ENCODE assay signal across 23 cellular contexts in genomic region chr11:10942621-10943020, GRCh38.
DNase-seq lines count a peak whose midpoint lies in the region; ATAC-seq, FAIRE-seq and TF ChIP-seq lines count a peak whose summit lies in the region.
"Had no signal": no experiment of that assay in that cellular context is flagged by ENCODE, and none has a peak within 500 bp of the region (broad histone marks: within the 10 kb centered on the region; RNA-seq: fewer than 3 reads in every experiment).

No MANE protein-coding gene starts in this region.

- no peak for TF ChIP-seq EP300 in K562 (IDR thresholded peaks at IDR 0.05; ENCODE audit: low read length)

- no peak for TF ChIP-seq POLR2A in K562 (conservative IDR thresholded peaks at IDR 0.05)

- no peaks in the 10 kb centered on the region for H3K4me1 ChIP-seq in HEK293 (ENCODE audit: control insufficient read depth, insufficient read depth, low read length)
- no peaks in the 10 kb centered on the region; a peak in 1 of 5 replicates for H3K4me1 ChIP-seq in K562 (replicated peaks in 1 of 2; ENCODE audit: control insufficient read depth in 2 of 2, insufficient read depth in 2 of 2, low read length in 2 of 2)
- H3K4me1 ChIP-seq in smooth muscle cell (ENCODE audit: low read depth), result no peaks in the 10 kb centered on the region

- H3K4me2 ChIP-seq in K562 (ENCODE audit: insufficient read depth, low read length) (no peak overlapping the region), smooth muscle cell (peak overlapping the region; percentile 6)
- H3K4me2 ChIP-seq: KMS-11 had no signal

- no peaks in the 10 kb centered on the region for H3K9me1 ChIP-seq in K562 (ENCODE audit: control insufficient read depth, insufficient read depth, low read length)

- no peaks in the 10 kb centered on the region for H3F3A ChIP-seq in smooth muscle cell (ENCODE audit: low read depth)

- no peaks in the 10 kb centered on the region for H3K79me2 ChIP-seq in K562 (ENCODE audit: control insufficient read depth, insufficient read depth, low read length)
- no peaks in the 10 kb centered on the region for H3K79me2 ChIP-seq in smooth muscle cell (ENCODE audit: low read depth)

- H3K4me3 ChIP-seq in HEK293 (ENCODE audit: low read depth, low read length), result no peak overlapping the region
- no peak overlapping the region for H3K4me3 ChIP-seq in K562
- no peak overlapping the region for H3K4me3 ChIP-seq in smooth muscle cell

- no peak overlapping the region for H3K27ac Mint-ChIP-seq in activated naive CD4-positive, alpha-beta T cell treated with anti-CD3 and anti-CD28 coated beads for 36 hours
- H3K27ac Mint-ChIP-seq: CD4-positive, CD25-positive, alpha-beta regulatory T cell had no signal

- no peaks in the 10 kb centered on the region for H4K20me1 ChIP-seq in K562 (replicated peaks; ENCODE audit: control insufficient read depth, insufficient read depth, low read length)
- H4K20me1 ChIP-seq in smooth muscle cell (ENCODE audit: low read depth), result no peaks in the 10 kb centered on the region

- no peaks in the 10 kb centered on the region for H3K27me3 ChIP-seq in K562 (ENCODE audit: control insufficient read depth in 2 of 2, insufficient read depth in 2 of 2, low read length in 2 of 2)
- H3K27me3 ChIP-seq in smooth muscle cell (ENCODE audit: low read depth), result no peaks in the 10 kb centered on the region

- H3K9me3 ChIP-seq in HEK293 (ENCODE audit: control insufficient read depth, insufficient read depth, low read depth, low read length), result no peaks in the 10 kb centered on the region
- H3K9me3 ChIP-seq in K562 (replicated peaks; ENCODE audit: control insufficient read depth, insufficient read depth, low read depth, low read length), result no peaks in the 10 kb centered on the region
- H3K9me3 ChIP-seq in smooth muscle cell (replicated peaks; ENCODE audit: low read depth), result no peaks in the 10 kb centered on the region

- H3K4me1 Mint-ChIP-seq in activated naive CD4-positive, alpha-beta T cell treated with anti-CD3 and anti-CD28 coated beads for 36 hours (ENCODE audit: low read depth), result peaks cover 3% of the 10 kb centered on the region
- H3K4me1 Mint-ChIP-seq: CD4-positive, CD25-positive, alpha-beta regulatory T cell had no signal

- no peak for TF ChIP-seq RAD21 in K562 (CRISPR knock-in tag; conservative IDR thresholded peaks at IDR 0.05 in 1 of 2, IDR thresholded peaks at IDR 0.05 in 1 of 2)

- H3K36me3 ChIP-seq in HEK293 (ENCODE audit: control insufficient read depth in 2 of 2, insufficient read depth in 1 of 2, low read length in 2 of 2) (no peaks in the 10 kb centered on the region), K562 (ENCODE audit: control insufficient read depth, insufficient read depth, low read length) (no peaks in the 10 kb centered on the region), smooth muscle cell (ENCODE audit: low read depth) (no peaks in the 10 kb centered on the region)

- TF ChIP-seq CTCF in HEK293 (tag by site-specific recombination; IDR thresholded peaks at IDR 0.05) (no peak), K562 (IDR thresholded peaks at IDR 0.05 in 2 of 3, conservative IDR thresholded peaks at IDR 0.05 in 1 of 3; ENCODE audit: insufficient read depth in 2 of 3, low read depth in 1 of 3, low read length in 3 of 3) (no peak), smooth muscle cell (IDR thresholded peaks at IDR 0.05; ENCODE audit: borderline replicate concordance, insufficient read depth, poor library complexity, severe bottlenecking) (no peak)

- H3K27me3 Mint-ChIP-seq in activated naive CD4-positive, alpha-beta T cell treated with anti-CD3 and anti-CD28 coated beads for 36 hours (ENCODE audit: low read depth), result peaks cover 3% of the 10 kb centered on the region

- ATAC-seq in K562, result peak; percentile 70
- ATAC-seq: HCT116 had no signal

- no peak overlapping the region for H3K9ac ChIP-seq in K562 (ENCODE audit: insufficient read depth in 1 of 2, low read depth in 2 of 2, low read length in 2 of 2)
- H3K9ac ChIP-seq in smooth muscle cell (ENCODE audit: low read depth), result no peak overlapping the region
- H3K9ac ChIP-seq: KMS-11 had no signal

- intact Hi-C loops in activated naive CD4-positive, alpha-beta T cell treated with anti-CD3 and anti-CD28 coated beads for 36 hours (cut with micrococcal nuclease), result no loop called here
- intact Hi-C loops in K562 (cut with micrococcal nuclease), result no loop called here

- CTCF ChIA-PET in activated naive CD4-positive, alpha-beta T cell treated with anti-CD3 and anti-CD28 coated beads for 36 hours (lab: Charles Lee), result interaction anchor here (0.8 to 2.7 kb wide), 6 partner anchors 9 to 95 kb away, joined by 3 to 14 read pairs (median 4); no protein-coding TSS in a partner anchor
- CTCF ChIA-PET in HEK293 (lab: Yijun Ruan, JAX), result interaction anchor here (0.7 to 4.4 kb wide), 6 partner anchors 8 to 85 kb away, joined by 3 to 23 read pairs (median 8); no protein-coding TSS in a partner anchor
- CTCF ChIA-PET in K562 (lab: Yijun Ruan, JAX; ENCODE audit: low intra/inter-chr PET ratio), result interaction anchor here (0.7 kb wide), 1 partner anchor 428 kb away, joined by 3 read pairs; no protein-coding TSS in a partner anchor

- in situ Hi-C loops in K562 (cut with MboI), result no loop called here

- peak; percentile 30 for DNase-seq in activated naive CD4-positive, alpha-beta T cell treated with anti-CD3 and anti-CD28 coated beads for 36 hours
- no peak for DNase-seq in activated naive CD4-positive, alpha-beta T cell treated with Interleukin-2 at 50 U/mL for 16 hours
- DNase-seq in K562 (ENCODE audit: extremely low read depth in 1 of 4, low spot score in 3 of 4), result no peak
- DNase-seq in smooth muscle cell (lab: John Stamatoyannopoulos, UW; ENCODE audit: unreplicated experiment), result no peak
- no peak for DNase-seq in stimulated activated CD4-positive, alpha-beta T cell treated with anti-CD3 and anti-CD28 coated beads, Interleukin-4, amount 100 ng/mL, for 24 hours
- no peak for DNase-seq in COLO668 (lab: John Stamatoyannopoulos, UW; ENCODE audit: unreplicated experiment)
- DNase-seq: CD4-positive, CD25-positive, alpha-beta regulatory T cell; COR-L47; DND-41; GOT3; NCI-H1105 treated with DMSO at 0.1 percent for 48 hours; NCI-H1694; NCI-H2081 treated with DMSO at 0.1 percent for 48 hours; NCI-H2171 treated with DMSO at 0.1 percent for 48 hours; NCI-H446; NCI-H526 treated with DMSO at 0.1 percent for 48 hours; OCI-M1; Right ventricle myocardium superior had no signal

- no peak overlapping the region for H3K4me3 Mint-ChIP-seq in activated naive CD4-positive, alpha-beta T cell treated with anti-CD3 and anti-CD28 coated beads for 36 hours
- H3K4me3 Mint-ChIP-seq: CD4-positive, CD25-positive, alpha-beta regulatory T cell had no signal

- POLR2A ChIA-PET in HEK293 (lab: Yijun Ruan, JAX), result interaction anchor here (0.6 to 2.7 kb wide), 4 partner anchors 85 to 595 kb away, joined by 3 to 10 read pairs (median 4); partner anchors contain the start of genes EIF4G2 and ZBED5
- POLR2A ChIA-PET in K562 (lab: Yijun Ruan, JAX), result interaction anchor here (1.3 to 2.4 kb wide), 5 partner anchors 8 to 135 kb away, joined by 3 to 6 read pairs (median 5); partner anchors contain the start of gene EIF4G2

- 2% methylated on average over 3 of the region's 3 CpGs for WGBS in K562 (ENCODE audit: insufficient coverage, low coverage, missing lambda C conversion rate)
- WGBS in smooth muscle cell (ENCODE audit: low lambda C conversion rate), result 49% methylated on average over 3 of the region's 3 CpGs

- BruUV-seq in K562 (replicated peaks; lab: Mats Ljungman, UMichigan), result no TSS peak

- H2AFZ ChIP-seq in K562 (ENCODE audit: low read depth, low read length) (no peak overlapping the region), smooth muscle cell (ENCODE audit: low read depth) (peak overlapping the region; percentile 59)

- H3K27ac ChIP-seq in HEK293 (ENCODE audit: extremely low read depth, low read depth, low read length) (no peak overlapping the region), K562 (ENCODE audit: extremely low read depth, low read depth, low read length) (no peak overlapping the region), smooth muscle cell (ENCODE audit: low read depth) (no peak overlapping the region)
- H3K27ac ChIP-seq: KMS-11 had no signal

- no peak for FAIRE-seq in K562 (lab: Jason Lieb, UNC)
- FAIRE-seq: GM12891, HTR-8/SVneo had no signal

- no peaks in the 10 kb centered on the region for H3K36me3 Mint-ChIP-seq in activated naive CD4-positive, alpha-beta T cell treated with anti-CD3 and anti-CD28 coated beads for 36 hours (ENCODE audit: low read depth)
- H3K36me3 Mint-ChIP-seq: CD4-positive, CD25-positive, alpha-beta regulatory T cell had no signal

- no peaks in the 10 kb centered on the region for H3K9me3 Mint-ChIP-seq in activated naive CD4-positive, alpha-beta T cell treated with anti-CD3 and anti-CD28 coated beads for 36 hours

TF ChIP-seq in HEK293, 187 proteins besides CTCF, POLR2A, EP300 and RAD21 (continues in another document):
- 0 out of 2 replicates have a peak, but pooled peaks have one; percentile 39 for TF ChIP-seq ZNF692 (tag by site-specific recombination; IDR thresholded peaks at IDR 0.05)
- TF ChIP-seq MYNN (tag by site-specific recombination; IDR thresholded peaks at IDR 0.05; ENCODE audit: borderline replicate concordance), result 0 out of 2 replicates have a peak, but pooled peaks have one; percentile 57

TF ChIP-seq in K562, 482 proteins besides CTCF, POLR2A, EP300 and RAD21 (continues in another document):
- TF ChIP-seq PBX2 (CRISPR knock-in tag; IDR thresholded peaks at IDR 0.05; ENCODE audit: low read depth) (no peak), PBX2 (tag; conservative IDR thresholded peaks at IDR 0.05; ENCODE audit: low read depth) (0 out of 2 replicates have a peak, but pooled peaks have one; percentile 17), ZNF778 (CRISPR knock-in tag; IDR thresholded peaks at IDR 0.05) (no peak)
